In the genomic region with DNA sequence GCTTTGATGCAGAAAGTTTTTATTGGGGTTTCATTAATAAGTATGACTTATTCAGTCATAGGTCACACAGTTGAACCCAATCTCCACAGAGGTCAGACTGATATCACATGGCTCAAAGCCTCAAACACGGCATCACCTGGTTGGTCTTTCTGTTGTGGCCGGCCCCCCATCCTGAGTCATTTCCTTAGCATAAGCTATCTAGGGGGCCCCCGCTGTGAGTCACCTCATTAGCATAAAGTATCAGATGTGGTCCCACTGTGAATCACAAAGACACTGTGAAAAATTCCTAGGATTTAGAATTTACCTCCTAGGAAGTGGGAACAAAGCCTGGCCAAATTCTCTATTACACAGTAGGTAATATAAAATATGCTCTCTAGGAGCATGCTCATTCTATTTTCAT, we compare ENCODE assay signal across 19 cellular contexts.
A peak's percentile ranks its signal among the peaks of the same experiment; 100 is the strongest.
DNase-seq lines count a peak whose midpoint lies in the region; ATAC-seq and TF ChIP-seq lines count a peak whose summit lies in the region.
"Had no signal": no experiment of that assay in that cellular context is flagged by ENCODE, and none has a peak within 500 bp of the region (broad histone marks: within the 10 kb centered on the region; RNA-seq: fewer than 3 reads in every experiment).

No MANE protein-coding gene starts in this region.

- 6 to 11% methylated on average over 2 to 3 of the region's 3 CpGs for WGBS in endodermal cell (ENCODE audit: insufficient coverage in 1 of 2, insufficient read length in 1 of 2), 2 experiments
- 38% methylated on average over 3 of the region's 3 CpGs for WGBS in smooth muscle cell (ENCODE audit: low lambda C conversion rate)

- TF ChIP-seq CTCF in activated CD8-positive, alpha-beta T cell treated with anti-CD3 and anti-CD28 coated beads for 36 hours (IDR thresholded peaks at IDR 0.05): no peak
- TF ChIP-seq CTCF in endodermal cell (conservative IDR thresholded peaks at IDR 0.05): no peak
- no peak for TF ChIP-seq CTCF in smooth muscle cell (IDR thresholded peaks at IDR 0.05; ENCODE audit: borderline replicate concordance, insufficient read depth, poor library complexity, severe bottlenecking)

- H2AFZ ChIP-seq in smooth muscle cell (ENCODE audit: low read depth): no peak overlapping the region
- H2AFZ ChIP-seq: parathyroid adenoma had no signal

- POLR2A ChIA-PET in activated CD8-positive, alpha-beta T cell treated with anti-CD3 and anti-CD28 coated beads for 36 hours (lab: Charles Lee): no interaction called here
- POLR2A ChIA-PET in activated CD8-positive, alpha-beta T cell treated with anti-CD3 and anti-CD28 coated beads, Interleukin-2, amount 10 ng/mL, durations not matched to agents 7 days and 5 days (lab: Charles Lee): no interaction called here

- H3F3A ChIP-seq in smooth muscle cell (ENCODE audit: low read depth): peaks cover 15% of the 10 kb centered on the region

- H3K4me1 ChIP-seq in NT2/D1 (ENCODE audit: insufficient read depth, insufficient read length) (no peaks in the 10 kb centered on the region), endodermal cell (ENCODE audit: control insufficient read depth, insufficient read depth, low read length) (peaks cover 11% of the 10 kb centered on the region), smooth muscle cell (ENCODE audit: low read depth) (peaks cover 44% of the 10 kb centered on the region)
- H3K4me1 ChIP-seq: parathyroid adenoma, upper lobe of left lung had no signal

- H3K9ac ChIP-seq in NT2/D1 (ENCODE audit: insufficient read length, low read depth): no peak overlapping the region
- H3K9ac ChIP-seq in endodermal cell (ENCODE audit: extremely low read depth, low read length, poor library complexity, severe bottlenecking): no peak overlapping the region
- H3K9ac ChIP-seq in smooth muscle cell (ENCODE audit: low read depth): no peak overlapping the region
- H3K9ac ChIP-seq: parathyroid adenoma had no signal

- H3K27ac Mint-ChIP-seq in activated CD8-positive, alpha-beta T cell treated with anti-CD3 and anti-CD28 coated beads for 36 hours: no peak overlapping the region
- no peak overlapping the region for H3K27ac Mint-ChIP-seq in activated CD8-positive, alpha-beta T cell treated with anti-CD3 and anti-CD28 coated beads, Interleukin-2, amount 10 ng/mL, durations not matched to agents 7 days and 5 days
- H3K27ac Mint-ChIP-seq in endodermal cell: peak overlapping the region; percentile 85
- H3K27ac Mint-ChIP-seq: activated naive CD4-positive, alpha-beta T cell treated with anti-CD3 and anti-CD28 coated beads, Interleukin-2, amount 10 ng/mL, durations not matched to agents 7 days and 5 days; CD8-positive, alpha-beta T cell had no signal

- CTCF ChIA-PET in activated CD8-positive, alpha-beta T cell treated with anti-CD3 and anti-CD28 coated beads for 36 hours (lab: Charles Lee): no interaction called here
- CTCF ChIA-PET in activated CD8-positive, alpha-beta T cell treated with anti-CD3 and anti-CD28 coated beads, Interleukin-2, amount 10 ng/mL, durations not matched to agents 7 days and 5 days (lab: Charles Lee): interaction anchor here (0.6 kb wide), 1 partner anchor 759 kb away, joined by 3 read pairs; no protein-coding TSS in a partner anchor

- H3K27me3 ChIP-seq in NT2/D1 (ENCODE audit: insufficient read depth, insufficient read length) (no peaks in the 10 kb centered on the region), endodermal cell (ENCODE audit: control insufficient read depth, insufficient read depth, low read length, poor library complexity, severe bottlenecking) (no peaks in the 10 kb centered on the region), smooth muscle cell (ENCODE audit: low read depth) (no peaks in the 10 kb centered on the region)
- H3K27me3 ChIP-seq: upper lobe of left lung had no signal

- H3K9me3 ChIP-seq in NT2/D1 (ENCODE audit: insufficient read depth, low read length) (peaks cover 10% of the 10 kb centered on the region; the same call in 1 of the 2 replicates), endodermal cell (ENCODE audit: control insufficient read depth, low read length) (no peaks in the 10 kb centered on the region), smooth muscle cell (replicated peaks; ENCODE audit: low read depth) (no peaks in the 10 kb centered on the region)
- H3K9me3 ChIP-seq: upper lobe of left lung had no signal

- peaks cover 2% of the 10 kb centered on the region for H3K9me3 Mint-ChIP-seq in activated CD8-positive, alpha-beta T cell treated with anti-CD3 and anti-CD28 coated beads for 36 hours
- no peaks in the 10 kb centered on the region for H3K9me3 Mint-ChIP-seq in activated CD8-positive, alpha-beta T cell treated with anti-CD3 and anti-CD28 coated beads, Interleukin-2, amount 10 ng/mL, durations not matched to agents 7 days and 5 days (ENCODE audit: insufficient read depth)
- H3K9me3 Mint-ChIP-seq in endodermal cell: peaks cover 2% of the 10 kb centered on the region
- H3K9me3 Mint-ChIP-seq: CD8-positive, alpha-beta T cell had no signal

- H3K4me2 ChIP-seq in smooth muscle cell: no peak overlapping the region

- ATAC-seq in activated CD8-positive, alpha-beta T cell treated with anti-CD3 and anti-CD28 coated beads for 36 hours: no peak
- no peak for ATAC-seq in activated CD8-positive, alpha-beta T cell treated with anti-CD3 and anti-CD28 coated beads, Interleukin-2, amount 10 ng/mL, durations not matched to agents 7 days and 5 days
- no peak for ATAC-seq in GM18873 (IDR thresholded peaks at IDR 0.05; ENCODE audit: low FRiP score, unreplicated experiment)
- ATAC-seq in GM21390 (IDR thresholded peaks at IDR 0.05; ENCODE audit: unreplicated experiment): no peak
- ATAC-seq: CD8-positive, alpha-beta T cell had no signal

- DNase-seq in activated CD8-positive, alpha-beta T cell treated with anti-CD3 and anti-CD28 coated beads for 36 hours: peak; percentile 20
- DNase-seq in activated CD8-positive, alpha-beta T cell treated with anti-CD3 and anti-CD28 coated beads, Interleukin-2, amount 10 ng/mL, durations not matched to agents 7 days and 5 days: no peak
- DNase-seq in NT2/D1 (ENCODE audit: low read depth, low spot score) (peak; percentile 48), endodermal cell (peak; percentile 92), smooth muscle cell (lab: John Stamatoyannopoulos, UW; ENCODE audit: unreplicated experiment) (no peak), NK-92 (lab: John Stamatoyannopoulos, UW; ENCODE audit: unreplicated experiment) (no peak)
- DNase-seq: 8988T; activated naive CD4-positive, alpha-beta T cell treated with anti-CD3 and anti-CD28 coated beads, Interleukin-2, amount 10 ng/mL, durations not matched to agents 7 days and 5 days; CD8-positive, alpha-beta T cell; central memory CD4-positive, alpha-beta T cell; midbrain; MM.1S; RPMI8226; T-helper 9 cell; upper lobe of left lung had no signal

- H3K4me1 Mint-ChIP-seq in activated CD8-positive, alpha-beta T cell treated with anti-CD3 and anti-CD28 coated beads for 36 hours (ENCODE audit: low read depth): no peaks in the 10 kb centered on the region
- no peaks in the 10 kb centered on the region for H3K4me1 Mint-ChIP-seq in activated CD8-positive, alpha-beta T cell treated with anti-CD3 and anti-CD28 coated beads, Interleukin-2, amount 10 ng/mL, durations not matched to agents 7 days and 5 days (ENCODE audit: low read depth)
- H3K4me1 Mint-ChIP-seq in endodermal cell: peaks cover 51% of the 10 kb centered on the region
- H3K4me1 Mint-ChIP-seq: activated naive CD4-positive, alpha-beta T cell treated with anti-CD3 and anti-CD28 coated beads, Interleukin-2, amount 10 ng/mL, durations not matched to agents 7 days and 5 days had no signal

- H3K79me2 ChIP-seq in smooth muscle cell (ENCODE audit: low read depth): no peaks in the 10 kb centered on the region
- H3K79me2 ChIP-seq: parathyroid adenoma had no signal

- H3K27me3 Mint-ChIP-seq in activated CD8-positive, alpha-beta T cell treated with anti-CD3 and anti-CD28 coated beads for 36 hours: no peaks in the 10 kb centered on the region
- no peaks in the 10 kb centered on the region for H3K27me3 Mint-ChIP-seq in activated CD8-positive, alpha-beta T cell treated with anti-CD3 and anti-CD28 coated beads, Interleukin-2, amount 10 ng/mL, durations not matched to agents 7 days and 5 days (ENCODE audit: low read depth)
- H3K27me3 Mint-ChIP-seq in endodermal cell (ENCODE audit: insufficient read depth): no peaks in the 10 kb centered on the region
- H3K27me3 Mint-ChIP-seq: activated naive CD4-positive, alpha-beta T cell treated with anti-CD3 and anti-CD28 coated beads, Interleukin-2, amount 10 ng/mL, durations not matched to agents 7 days and 5 days had no signal

- H3K4me3 ChIP-seq in NT2/D1 (ENCODE audit: insufficient read length, low read depth) (no peak overlapping the region), endodermal cell (ENCODE audit: low read length) (no peak overlapping the region), smooth muscle cell (no peak overlapping the region)
- H3K4me3 ChIP-seq: upper lobe of left lung had no signal

- intact Hi-C loops in activated CD8-positive, alpha-beta T cell treated with anti-CD3 and anti-CD28 coated beads for 36 hours (cut with micrococcal nuclease): no loop called here

- H3K4me3 Mint-ChIP-seq in activated CD8-positive, alpha-beta T cell treated with anti-CD3 and anti-CD28 coated beads for 36 hours: no peak overlapping the region
- H3K4me3 Mint-ChIP-seq in activated CD8-positive, alpha-beta T cell treated with anti-CD3 and anti-CD28 coated beads, Interleukin-2, amount 10 ng/mL, durations not matched to agents 7 days and 5 days: no peak overlapping the region
- no peak overlapping the region for H3K4me3 Mint-ChIP-seq in endodermal cell
- H3K4me3 Mint-ChIP-seq: activated naive CD4-positive, alpha-beta T cell treated with anti-CD3 and anti-CD28 coated beads, Interleukin-2, amount 10 ng/mL, durations not matched to agents 7 days and 5 days; CD8-positive, alpha-beta T cell had no signal

- no peaks in the 10 kb centered on the region for H4K20me1 ChIP-seq in smooth muscle cell (ENCODE audit: low read depth)

- H3K36me3 Mint-ChIP-seq in activated CD8-positive, alpha-beta T cell treated with anti-CD3 and anti-CD28 coated beads for 36 hours (ENCODE audit: low read depth): no peaks in the 10 kb centered on the region
- H3K36me3 Mint-ChIP-seq in activated CD8-positive, alpha-beta T cell treated with anti-CD3 and anti-CD28 coated beads, Interleukin-2, amount 10 ng/mL, durations not matched to agents 7 days and 5 days (ENCODE audit: low read depth): no peaks in the 10 kb centered on the region
- peaks cover 2% of the 10 kb centered on the region for H3K36me3 Mint-ChIP-seq in endodermal cell (ENCODE audit: low read depth)
- H3K36me3 Mint-ChIP-seq: activated naive CD4-positive, alpha-beta T cell treated with anti-CD3 and anti-CD28 coated beads, Interleukin-2, amount 10 ng/mL, durations not matched to agents 7 days and 5 days; CD8-positive, alpha-beta T cell had no signal

- H3K36me3 ChIP-seq in NT2/D1 (ENCODE audit: insufficient read depth, insufficient read length, low read length): no peaks in the 10 kb centered on the region
- no peaks in the 10 kb centered on the region for H3K36me3 ChIP-seq in endodermal cell (ENCODE audit: control insufficient read depth, insufficient read depth, low read length)
- H3K36me3 ChIP-seq in smooth muscle cell (ENCODE audit: low read depth): no peaks in the 10 kb centered on the region
- H3K36me3 ChIP-seq: upper lobe of left lung had no signal

- H3K27ac ChIP-seq in endodermal cell (ENCODE audit: low read depth, low read length) (no peak overlapping the region), smooth muscle cell (ENCODE audit: low read depth) (peak overlapping the region; percentile 68)
- H3K27ac ChIP-seq: epithelial cell of prostate, parathyroid adenoma, upper lobe of left lung had no signal

Comparison
In these comparisons a context has a peak if more than half of its experiments do, and no peak if none do; other contexts are left out.
1. DNase-seq: peak in activated CD8-positive, alpha-beta T cell treated with anti-CD3 and anti-CD28 coated beads for 36 hours (single experiment), NT2/D1 (single experiment) and endodermal cell (single experiment); none in activated CD8-positive, alpha-beta T cell treated with anti-CD3 and anti-CD28 coated beads, Interleukin-2, amount 10 ng/mL, durations not matched to agents 7 days and 5 days (single experiment), smooth muscle cell (single experiment) and NK-92 (single experiment).